ENCODE assay signal across 8 cellular contexts in the genomic region with DNA sequence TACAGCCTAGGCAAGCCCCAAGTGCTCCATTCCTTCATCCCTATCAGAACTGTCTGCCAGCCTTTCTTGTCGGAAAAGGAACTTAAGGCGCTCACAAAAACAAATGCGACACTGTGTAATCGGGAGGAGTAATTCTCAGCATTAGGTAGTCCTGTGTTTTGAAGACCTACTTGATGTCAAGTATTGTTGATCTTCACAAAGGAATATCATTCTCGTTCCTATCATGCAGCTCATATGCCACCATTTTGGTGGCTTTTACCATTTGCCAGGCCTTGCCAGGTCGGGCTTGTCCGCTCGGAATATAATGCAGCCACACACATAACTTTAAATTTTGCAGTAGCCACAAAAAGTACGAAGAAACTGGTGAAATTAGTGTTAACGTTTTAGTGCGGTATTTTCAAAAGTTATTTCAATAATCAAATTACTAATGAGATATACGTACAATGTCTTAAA. TPM values are rescaled to one million over a fixed set of nuclear protein-coding genes. Genes with fewer than 3 reads are reported as not detected.
A peak's percentile ranks its signal among the peaks of the same experiment; 100 is the strongest.
DNase-seq lines count a peak whose midpoint lies in the region; ATAC-seq and TF ChIP-seq lines count a peak whose summit lies in the region.

No MANE protein-coding gene starts in this region.

- WGBS in ovary, 3 donors: 38 to 47% (median 43%) methylated on average over 12 of the region's 12 CpGs

- H3K79me2 ChIP-seq in ACC112 (ENCODE audit: control insufficient read depth, insufficient read depth, low read length, unreplicated experiment): peaks cover 36% of the 10 kb centered on the region

- H3K27me3 ChIP-seq in ACC112 (ENCODE audit: insufficient read depth, low read length): no peaks in the 10 kb centered on the region
- no peaks in the 10 kb centered on the region for H3K27me3 ChIP-seq in Peyer's patch
- H3K27me3 ChIP-seq in ovary: no peaks in the 10 kb centered on the region

- H3K27ac ChIP-seq in ACC112 (ENCODE audit: low read depth, low read length): peak overlapping the region; percentile 98
- H3K27ac ChIP-seq in Peyer's patch: peak overlapping the region; percentile 96 to 100 (median 98)
- H3K27ac ChIP-seq in ovary: peak overlapping the region; percentile 94 to 97

- in situ Hi-C loops in GM13976 (cut with MboI; ENCODE audit: low sequenced_read_pairs, unreplicated experiment): no loop called here

- H2AFZ ChIP-seq in ACC112 (ENCODE audit: low read length, unreplicated experiment): peak overlapping the region; percentile 77

- no peaks in the 10 kb centered on the region for H3K9me3 ChIP-seq in Peyer's patch
- H3K9me3 ChIP-seq in ovary: no peaks in the 10 kb centered on the region

- H3K36me3 ChIP-seq in ACC112 (ENCODE audit: insufficient read depth, low read length) (peaks cover 7% of the 10 kb centered on the region), Peyer's patch (peaks cover 0 to 7% (median 0%) of the 10 kb centered on the region in 3 donors), ovary (no peaks in the 10 kb centered on the region)

- H3K4me1 ChIP-seq in ACC112 (ENCODE audit: control insufficient read depth, insufficient read depth, low read length, unreplicated experiment): peaks cover 14% of the 10 kb centered on the region
- H3K4me1 ChIP-seq in Peyer's patch: peaks cover 0 to 8% (median 0%) of the 10 kb centered on the region in 4 donors
- H3K4me1 ChIP-seq in ovary (ENCODE audit: insufficient read depth): peaks cover 7% of the 10 kb centered on the region

- DNase-seq in GM13976 (ENCODE audit: low spot score) (peak; percentile 46), Peyer's patch (no peak), epithelial cell of proximal tubule (ENCODE audit: low read depth) (no peak), ovary (no peak)
- no peak for DNase-seq in stimulated activated naive CD4-positive, alpha-beta T cell treated with Interleukin-2 at 50 U/mL for 16 hours (lab: John Stamatoyannopoulos, UW)

- TF ChIP-seq EP300 in ovary (IDR thresholded peaks at IDR 0.05): no peak

- TF ChIP-seq POLR2A in Peyer's patch (IDR thresholded peaks at IDR 0.05) (no peak), ovary (IDR thresholded peaks at IDR 0.05) (no peak)

- intact Hi-C loops in ovary (cut with DNase I): loop anchor here in 1 of 4 donors (10.0 kb wide), 1 partner anchor 594 kb away; the partner anchor contains the start of gene ATXN3

- ATAC-seq in HG03469 (IDR thresholded peaks at IDR 0.05; ENCODE audit: unreplicated experiment) (no peak), HG02981 (IDR thresholded peaks at IDR 0.05; ENCODE audit: unreplicated experiment) (no peak)

- peak overlapping the region; percentile 99 for H3K4me3 ChIP-seq in ACC112 (ENCODE audit: low read depth, low read length)
- H3K4me3 ChIP-seq in Peyer's patch: peak overlapping the region; percentile 75 to 97 (median 96)
- H3K4me3 ChIP-seq in epithelial cell of proximal tubule (ENCODE audit: low read depth, low read length): peak overlapping the region; percentile 78
- peak overlapping the region; percentile 86 for H3K4me3 ChIP-seq in ovary

- no peak for TF ChIP-seq CTCF in GM13976 (IDR thresholded peaks at IDR 0.05; ENCODE audit: borderline replicate concordance, control extremely low read depth, extremely low read depth, insufficient read depth, missing control alignments)
- TF ChIP-seq CTCF in Peyer's patch (IDR thresholded peaks at IDR 0.05): no peak
- no peak for TF ChIP-seq CTCF in epithelial cell of proximal tubule (conservative IDR thresholded peaks at IDR 0.05; ENCODE audit: low read depth, low read length)
- no peak for TF ChIP-seq CTCF in ovary (IDR thresholded peaks at IDR 0.05)

RNA-seq across cellular contexts. Expression of gene PPP4R3A, which starts 0.9 kb away (rescaled TPM):
- total RNA-seq in Peyer's patch (100 to 1,000 TPM; 103 to 194 (median 116) TPM), epithelial cell of proximal tubule (31.0 and 49.0 TPM in 2 replicates), ovary (10 to 100 TPM; 59.5 to 86.3 (median 74.7) TPM)
- polyA plus RNA-seq in ovary: 10 to 100 TPM; 50.0 to 50.3 TPM
